In genomic region chr18:71047882-71048281, GRCh38 we compare ENCODE assay signal across 30 cellular contexts.
"Had no signal": no experiment of that assay in that cellular context is flagged by ENCODE, and none has a peak within 500 bp of the region (broad histone marks: within the 10 kb centered on the region; RNA-seq: fewer than 3 reads in every experiment).

No MANE protein-coding gene starts in this region.

- FAIRE-seq: pancreas had no signal

- H3K27me3 ChIP-seq: neutrophil, spleen, suprapubic skin, testis, tibial artery, transverse colon, upper lobe of right lung, uterus had no signal

- H3K27ac ChIP-seq: neutrophil, pancreas, prostate gland, skin epidermis, suprapubic skin, testis, tibial artery, transverse colon, upper lobe of right lung, uterus had no signal

- H3K27ac Mint-ChIP-seq: natural killer cell treated with Interleukin-12 subunit alpha and Interleukin-12 subunit beta and Interleukin-15 and Interleukin-18, amount 100 ng/mL, for 72 hours; nephron progenitor cell; stimulated activated memory B cell treated with anti-CD40 and anti-IgM and Interleukin-4, amounts not matched to agents 10 μg/mL and 1 μg/mL and 100 μg/mL, for 72 hours; stimulated activated naive CD8-positive, alpha-beta T cell treated with anti-CD3 and anti-CD28 coated beads, Interleukin-15, amount 100 ng/mL, for 72 hours; type B pancreatic cell had no signal

- ATAC-seq: naive thymus-derived CD8-positive, alpha-beta T cell; natural killer cell treated with Interleukin-12 subunit alpha and Interleukin-12 subunit beta and Interleukin-15 and Interleukin-18, amount 100 ng/mL, for 72 hours; pancreas; right cardiac atrium; sciatic nerve; stimulated activated memory B cell treated with anti-CD40 and anti-IgM and Interleukin-4, amounts not matched to agents 10 μg/mL and 1 μg/mL and 100 μg/mL, for 72 hours; stimulated activated naive CD8-positive, alpha-beta T cell treated with anti-CD3 and anti-CD28 coated beads, Interleukin-15, amount 100 ng/mL, for 72 hours; stimulated activated naive CD8-positive, alpha-beta T cell treated with anti-CD3 and anti-CD28 coated beads, Interleukin-15, Interleukin-2, amounts not matched to agents 100 U/mL and 50 U/mL, for 24 hours; upper lobe of right lung had no signal

- H3K36me3 ChIP-seq: neutrophil, pancreas, prostate gland, spleen, suprapubic skin, tibial artery, transverse colon, upper lobe of right lung, uterus had no signal

- DNase-seq: naive thymus-derived CD8-positive, alpha-beta T cell; nephron progenitor cell; nucleus accumbens; pancreas; right cardiac atrium; spleen; stimulated activated CD4-positive, alpha-beta T cell treated with anti-CD3 and anti-CD28 coated beads, Interleukin-12 subunit alpha, Interleukin-12 subunit beta, amount 100 ng/mL, for 4 hours; stimulated activated CD4-positive, alpha-beta T cell treated with anti-CD3 and anti-CD28 coated beads, Interleukin-1b, Interleukin-23, amount 100 ng/mL, for 48 hours; stimulated activated CD4-positive, alpha-beta T cell treated with anti-CD3 and anti-CD28 coated beads, Interleukin-4, amount 100 ng/mL, for 1 hour; stimulated activated CD4-positive, alpha-beta T cell treated with anti-CD3 and anti-CD28 coated beads, Interleukin-4, amount 100 ng/mL, for 4 hours; stimulated activated CD8-positive, alpha-beta memory T cell treated with anti-CD3 and anti-CD28 coated beads, Interleukin-4, amount 100 ng/mL, for 48 hours; stimulated activated naive CD4-positive, alpha-beta T cell; stimulated activated naive CD8-positive, alpha-beta T cell treated with anti-CD3 and anti-CD28 coated beads, Interleukin-15, amount 100 ng/mL, for 72 hours; stimulated activated naive CD8-positive, alpha-beta T cell treated with anti-CD3 and anti-CD28 coated beads, Interleukin-15, Interleukin-2, amounts not matched to agents 100 U/mL and 50 U/mL, for 24 hours; substantia nigra; testis; tibial artery; transverse colon; upper lobe of right lung; uterus had no signal

- H3K9me3 Mint-ChIP-seq: nephron progenitor cell; neural crest cell; stimulated activated memory B cell treated with anti-CD40 and anti-IgM and Interleukin-4, amounts not matched to agents 10 μg/mL and 1 μg/mL and 100 μg/mL, for 72 hours; stimulated activated naive CD8-positive, alpha-beta T cell treated with anti-CD3 and anti-CD28 coated beads, Interleukin-15, amount 100 ng/mL, for 72 hours; type B pancreatic cell had no signal

- H3K4me3 ChIP-seq: pancreas, prostate gland, skin epidermis, smooth muscle cell, spleen, suprapubic skin, testis, tibial artery, transverse colon, upper lobe of right lung, uterus had no signal

- H3K9me3 ChIP-seq: neutrophil, pancreas, prostate gland, suprapubic skin, testis, tibial artery, transverse colon, upper lobe of right lung, uterus had no signal

- H3K4me1 ChIP-seq: pancreas, prostate gland, spleen, suprapubic skin, testis, tibial artery, transverse colon, upper lobe of right lung, uterus had no signal

- H3K4me2 ChIP-seq: smooth muscle cell had no signal

- H3K36me3 Mint-ChIP-seq: stimulated activated memory B cell treated with anti-CD40 and anti-IgM and Interleukin-4, amounts not matched to agents 10 μg/mL and 1 μg/mL and 100 μg/mL, for 72 hours; type B pancreatic cell had no signal
